ENCODE assay signal across 28 cellular contexts in genomic region chr3:166688665-166689064, GRCh38.
"Had no signal": no experiment of that assay in that cellular context is flagged by ENCODE, and none has a peak within 500 bp of the region (broad histone marks: within the 10 kb centered on the region; RNA-seq: fewer than 3 reads in every experiment).

No MANE protein-coding gene starts in this region.

- H3K9me3 Mint-ChIP-seq: nephron progenitor cell had no signal

- H3K4me3 Mint-ChIP-seq: immature natural killer cell; naive thymus-derived CD8-positive, alpha-beta T cell; nephron progenitor cell; stimulated activated naive CD8-positive, alpha-beta T cell treated with anti-CD3 and anti-CD28 coated beads, Interleukin-15, amount 100 ng/mL, for 72 hours had no signal

- H3K27ac ChIP-seq: dorsolateral prefrontal cortex, epithelial cell of prostate, foreskin keratinocyte, lower lobe of right lung, ovary, psoas muscle, right lobe of liver, suprapubic skin, transverse colon, upper lobe of right lung, uterus had no signal

- H3K27ac Mint-ChIP-seq: immature natural killer cell; naive thymus-derived CD8-positive, alpha-beta T cell; nephron progenitor cell; stimulated activated naive CD8-positive, alpha-beta T cell treated with anti-CD3 and anti-CD28 coated beads, Interleukin-15, amount 100 ng/mL, for 72 hours had no signal

- H3K36me3 Mint-ChIP-seq: immature natural killer cell; naive thymus-derived CD8-positive, alpha-beta T cell had no signal

- H3K27me3 Mint-ChIP-seq: naive thymus-derived CD8-positive, alpha-beta T cell; stimulated activated naive CD8-positive, alpha-beta T cell treated with anti-CD3 and anti-CD28 coated beads, Interleukin-15, amount 100 ng/mL, for 72 hours had no signal

- H3K9me3 ChIP-seq: lower lobe of right lung, ovary, psoas muscle, right lobe of liver, suprapubic skin, transverse colon, upper lobe of right lung, uterus had no signal

- H3K36me3 ChIP-seq: lower lobe of right lung, ovary, right lobe of liver, suprapubic skin, transverse colon, upper lobe of right lung, uterus had no signal

- ATAC-seq: esophagus mucosa; foreskin keratinocyte; left ventricle myocardium superior; lower lobe of right lung; naive thymus-derived CD8-positive, alpha-beta T cell; psoas muscle; right lobe of liver; stimulated activated naive CD8-positive, alpha-beta T cell treated with anti-CD3 and anti-CD28 coated beads, Interleukin-15, amount 100 ng/mL, for 72 hours; upper lobe of right lung had no signal

- DNase-seq: dorsolateral prefrontal cortex; effector CD4-positive, alpha-beta T cell; glutamatergic neuron; hypothalamus; immature natural killer cell; left ventricle myocardium superior; lower lobe of right lung; naive thymus-derived CD8-positive, alpha-beta T cell; nephron progenitor cell; nucleus accumbens; ovary; posterior cingulate gyrus; psoas muscle; retina; right lobe of liver; small intestine; stimulated activated CD4-positive, alpha-beta T cell treated with anti-CD3 and anti-CD28 coated beads, Interleukin-15, amount 100 ng/mL, for 24 hours; stimulated activated CD4-positive, alpha-beta T cell treated with anti-CD3 and anti-CD28 coated beads, Interleukin-4, amount 100 ng/mL, for 1 hour; stimulated activated CD8-positive, alpha-beta memory T cell treated with anti-CD3 and anti-CD28 coated beads, Interleukin-4, amount 100 ng/mL, for 48 hours; stimulated activated naive CD4-positive, alpha-beta T cell; stimulated activated naive CD8-positive, alpha-beta T cell treated with anti-CD3 and anti-CD28 coated beads, Interleukin-15, amount 100 ng/mL, for 72 hours; transverse colon; upper lobe of right lung; uterus had no signal

- H3K4me1 ChIP-seq: foreskin keratinocyte, lower lobe of right lung, psoas muscle, right lobe of liver, suprapubic skin, transverse colon, upper lobe of right lung, uterus had no signal

- H3K4me1 Mint-ChIP-seq: immature natural killer cell; naive thymus-derived CD8-positive, alpha-beta T cell; nephron progenitor cell; stimulated activated naive CD8-positive, alpha-beta T cell treated with anti-CD3 and anti-CD28 coated beads, Interleukin-15, amount 100 ng/mL, for 72 hours had no signal

- H3K27me3 ChIP-seq: dorsolateral prefrontal cortex, foreskin keratinocyte, ovary, right lobe of liver, suprapubic skin, transverse colon, upper lobe of right lung, uterus had no signal

- H3K4me3 ChIP-seq: dorsolateral prefrontal cortex, lower lobe of right lung, ovary, psoas muscle, right lobe of liver, suprapubic skin, transverse colon, upper lobe of right lung, uterus had no signal
